24 cellular contexts compared by ENCODE assay signal in genomic region chr22:48602805-48603518, GRCh38.
"Had no signal": no experiment of that assay in that cellular context is flagged by ENCODE, and none has a peak within 500 bp of the region (broad histone marks: within the 10 kb centered on the region; RNA-seq: fewer than 3 reads in every experiment).

No MANE protein-coding gene starts in this region.

- DNase-seq: Kasumi-1, MM.1S, MV-4-11, NCI-H1048, NCI-H1105, NCI-H1417 treated with DMSO at 0.1 percent for 48 hours, NCI-H187, NCI-H2029, NCI-H2081 treated with DMSO at 0.1 percent for 48 hours, NCI-H2171, NCI-H226, NCI-H446, NCI-H510A, NCI-H524 treated with DMSO at 0.1 percent for 48 hours, NCI-H69, NCI-H774, Right ventricle myocardium superior, RPMI8226, SIG-M5 had no signal

- H3K27me3 ChIP-seq: SJSA1 had no signal

- H3K27ac ChIP-seq: HL-60, KMS-11, SJSA1, SK-N-MC had no signal

- H3K9me3 ChIP-seq: SJSA1 had no signal

- H3K4me3 ChIP-seq: K562, SJSA1, SK-N-MC had no signal
